ENCODE assay signal across 1 cellular context in genomic region chr7:20793258-20793657, GRCh38.
TF ChIP-seq lines count a peak whose summit lies in the region.

No MANE protein-coding gene starts in this region.

TF ChIP-seq in K562, 482 proteins besides CTCF, POLR2A, EP300 and RAD21 (continued from another document):
- TF ChIP-seq MLLT1 (IDR thresholded peaks at IDR 0.05), result no peak
- TF ChIP-seq SAFB (IDR thresholded peaks at IDR 0.05; ENCODE audit: borderline replicate concordance, low read depth, low read length), result no peak
- no peak for TF ChIP-seq MYC (IDR thresholded peaks at IDR 0.05; ENCODE audit: low read depth, low read length)
- no peak for TF ChIP-seq MYC (CRISPR knock-in tag; IDR thresholded peaks at IDR 0.05; ENCODE audit: borderline replicate concordance, low read depth)
- no peak for TF ChIP-seq XRCC3 (IDR thresholded peaks at IDR 0.05)
- TF ChIP-seq SMAD2 (IDR thresholded peaks at IDR 0.05; ENCODE audit: low read depth, low read length), result no peak
- no peak for TF ChIP-seq MXD1 (CRISPR knock-in tag; IDR thresholded peaks at IDR 0.05; ENCODE audit: borderline replicate concordance, poor library complexity, severe bottlenecking)
- no peak for TF ChIP-seq ZNF253 (CRISPR knock-in tag; conservative IDR thresholded peaks at IDR 0.05)
